27 cellular contexts compared by ENCODE assay signal in the genomic region with DNA sequence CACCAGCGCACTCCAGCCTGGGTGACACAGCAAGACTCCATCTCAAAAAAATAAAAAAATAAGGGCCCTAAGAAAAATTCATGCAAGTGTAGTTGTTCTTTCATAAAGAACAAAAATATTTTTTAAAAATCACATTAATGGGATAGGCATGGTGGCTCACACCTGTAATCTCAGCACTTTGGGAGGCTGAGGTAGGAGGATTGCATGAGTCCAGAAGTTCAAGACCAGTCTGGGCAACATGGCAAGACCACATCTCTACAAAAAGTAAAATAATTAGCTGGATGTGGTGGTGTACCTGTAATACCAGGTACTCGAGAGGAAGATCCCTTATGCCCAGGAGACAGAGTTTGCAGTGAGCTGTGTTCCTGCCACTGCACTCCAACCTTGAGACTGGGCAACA.
"Had no signal": no experiment of that assay in that cellular context is flagged by ENCODE, and none has a peak within 500 bp of the region (broad histone marks: within the 10 kb centered on the region; RNA-seq: fewer than 3 reads in every experiment).

No MANE protein-coding gene starts in this region.

- H3K4me1 ChIP-seq: colonic mucosa, esophagus muscularis mucosa, esophagus squamous epithelium, foreskin keratinocyte, gastrocnemius medialis, gastroesophageal sphincter, heart left ventricle, heart right ventricle had no signal

- H3K4me3 ChIP-seq: colonic mucosa, coronary artery, dorsolateral prefrontal cortex, esophagus muscularis mucosa, esophagus squamous epithelium, gastrocnemius medialis, gastroesophageal sphincter, heart left ventricle, heart right ventricle had no signal

- H3K27ac ChIP-seq: colonic mucosa, coronary artery, dorsolateral prefrontal cortex, epithelial cell of prostate, esophagus muscularis mucosa, esophagus squamous epithelium, foreskin keratinocyte, gastrocnemius medialis, gastroesophageal sphincter, heart left ventricle, heart right ventricle had no signal

- H3K27me3 ChIP-seq: colonic mucosa, dorsolateral prefrontal cortex, esophagus muscularis mucosa, esophagus squamous epithelium, foreskin keratinocyte, gastrocnemius medialis, gastroesophageal sphincter, heart left ventricle, heart right ventricle had no signal

- H3K9me3 ChIP-seq: colonic mucosa, esophagus muscularis mucosa, esophagus squamous epithelium, gastrocnemius medialis, gastroesophageal sphincter, heart left ventricle, heart right ventricle had no signal

- ATAC-seq: effector memory CD8-positive, alpha-beta T cell; esophagus mucosa; foreskin keratinocyte; gastrocnemius medialis; gastroesophageal sphincter; heart left ventricle; heart right ventricle had no signal

- H3K36me3 ChIP-seq: colonic mucosa had no signal

- FAIRE-seq: colon, endometrium, endothelial cell of umbilical vein, frontal cortex had no signal

- DNase-seq: colonic mucosa; cortex of kidney; dermis blood vessel endothelial cell; dorsolateral prefrontal cortex; effector CD4-positive, alpha-beta T cell; effector CD8-positive, alpha-beta T cell; effector memory CD4-positive, alpha-beta T cell; effector memory CD8-positive, alpha-beta T cell; endodermal cell; esophagus squamous epithelium; foreskin fibroblast; foreskin keratinocyte; foreskin melanocyte; gastrocnemius medialis; glutamatergic neuron; head of caudate nucleus; heart left ventricle; heart right ventricle had no signal
